Comparison of ENCODE assay signal across 32 cellular contexts in genomic region chr20:23966927-23967615, GRCh38. TPM values are rescaled to one million over a fixed set of nuclear protein-coding genes. Genes with fewer than 3 reads are reported as not detected.
"Had no signal": no experiment of that assay in that cellular context is flagged by ENCODE, and none has a peak within 500 bp of the region (broad histone marks: within the 10 kb centered on the region; RNA-seq: fewer than 3 reads in every experiment).

No MANE protein-coding gene starts in this region.

- H3K27me3 Mint-ChIP-seq: activated naive CD8-positive, alpha-beta T cell treated with anti-CD3 and anti-CD28 coated beads, Interleukin-2, amount 50 U/mL, for 24 hours had no signal

- H3K27ac ChIP-seq: brain microvascular endothelial cell, KMS-11, Peyer's patch, SJCRH30, SK-N-MC had no signal

- H3K36me3 ChIP-seq: brain microvascular endothelial cell, Peyer's patch, SJCRH30 had no signal

- DNase-seq: activated CD4-positive, alpha-beta T cell treated with anti-CD3 and anti-CD28 coated beads, Interleukin-2, amount 10 ng/mL, durations not matched to agents 24 days and 14 days; activated CD4-positive, alpha-beta T cell treated with anti-CD3 and anti-CD28 coated beads, Interleukin-2, amount 50 U/mL, for 4 hours; activated CD8-positive, alpha-beta memory T cell treated with anti-CD3 and anti-CD28 coated beads, Interleukin-2, amount 50 U/mL, for 4 hours; activated gamma-delta T cell treated with Interleukin-2 at 50 U/mL for 16 hours; activated naive CD4-positive, alpha-beta T cell treated with anti-CD3 and anti-CD28 coated beads for 36 hours; activated naive CD8-positive, alpha-beta T cell treated with anti-CD3 and anti-CD28 coated beads, Interleukin-2, amount 50 U/mL, for 24 hours; activated T-cell treated with anti-CD3 and anti-CD28 coated beads for 4 hours; activated T-cell treated with anti-CD3 and anti-CD28 coated beads, Interleukin-2, amount 50 U/mL, for 4 hours; anterior cingulate cortex; brain microvascular endothelial cell; cerebellar nuclear complex; MM.1S; MV-4-11; NCI-H1092; NCI-H1436 treated with DMSO at 0.1 percent for 48 hours; NCI-H1694 treated with DMSO at 0.1 percent for 48 hours; NCI-H2029; NCI-H510A; NCI-H748 treated with DMSO at 0.1 percent for 48 hours; NK-92 treated with Interleukin-12 subunit alpha and Interleukin-12 subunit beta, amount 100 ng/mL, for 24 hours; PC-3; Peyer's patch; RPMI8226; SJCRH30; T1000 had no signal

- H3K4me1 ChIP-seq: Peyer's patch, SJCRH30 had no signal

- H3K27me3 ChIP-seq: brain microvascular endothelial cell, Peyer's patch, SJCRH30 had no signal

- H3K27ac Mint-ChIP-seq: activated CD4-positive, alpha-beta T cell treated with anti-CD3 and anti-CD28 coated beads, Interleukin-2, amount 10 ng/mL, durations not matched to agents 24 days and 14 days; activated naive CD4-positive, alpha-beta T cell treated with anti-CD3 and anti-CD28 coated beads for 36 hours; activated naive CD8-positive, alpha-beta T cell treated with anti-CD3 and anti-CD28 coated beads, Interleukin-2, amount 50 U/mL, for 24 hours; activated T-helper 1 cell treated with anti-CD3 and anti-CD28 coated beads, Interleukin-12 subunit alpha, Interleukin-12 subunit beta, Interleukin-2, Interleukin-4 antibody, amounts not matched to agents 30 ng/mL and 10 ng/mL and 1 ng/mL, durations not matched to agents 14 hours and 24 hours and 36 hours had no signal

- ATAC-seq: activated naive CD4-positive, alpha-beta T cell treated with anti-CD3 and anti-CD28 coated beads, Interleukin-2, amount 50 U/mL, for 72 hours; activated naive CD8-positive, alpha-beta T cell treated with anti-CD3 and anti-CD28 coated beads, Interleukin-2, amount 50 U/mL, for 24 hours; activated T-cell treated with anti-CD3 and anti-CD28 coated beads, Interleukin-2, amount 50 U/mL, for 4 hours; PC-3 had no signal

- H3K4me3 ChIP-seq: Peyer's patch, SJCRH30, SK-N-MC had no signal

- H3K9me3 ChIP-seq: Peyer's patch, SJCRH30 had no signal

- H3K4me1 Mint-ChIP-seq: activated CD4-positive, alpha-beta T cell treated with anti-CD3 and anti-CD28 coated beads, Interleukin-2, amount 10 ng/mL, durations not matched to agents 24 days and 14 days; activated naive CD8-positive, alpha-beta T cell treated with anti-CD3 and anti-CD28 coated beads, Interleukin-2, amount 50 U/mL, for 24 hours had no signal

- H3K4me3 Mint-ChIP-seq: activated CD4-positive, alpha-beta T cell treated with anti-CD3 and anti-CD28 coated beads, Interleukin-2, amount 10 ng/mL, durations not matched to agents 24 days and 14 days; activated naive CD4-positive, alpha-beta T cell treated with anti-CD3 and anti-CD28 coated beads for 36 hours; activated naive CD8-positive, alpha-beta T cell treated with anti-CD3 and anti-CD28 coated beads, Interleukin-2, amount 50 U/mL, for 24 hours; activated T-cell treated with anti-CD3 and anti-CD28 coated beads, Interleukin-2, amount 50 U/mL, for 4 hours; activated T-helper 1 cell treated with anti-CD3 and anti-CD28 coated beads, Interleukin-12 subunit alpha, Interleukin-12 subunit beta, Interleukin-2, Interleukin-4 antibody, amounts not matched to agents 30 ng/mL and 10 ng/mL and 1 ng/mL, durations not matched to agents 14 hours and 24 hours and 36 hours had no signal

RNA-seq across cellular contexts. Expression of gene GGTLC1, which starts 21.5 kb away (rescaled TPM):
- total RNA-seq: activated CD4-positive, alpha-beta T cell treated with anti-CD3 and anti-CD28 coated beads, Interleukin-2, amount 10 ng/mL, durations not matched to agents 24 days and 14 days; activated naive CD4-positive, alpha-beta T cell treated with anti-CD3 and anti-CD28 coated beads for 36 hours; activated naive CD4-positive, alpha-beta T cell treated with anti-CD3 and anti-CD28 coated beads, Interleukin-2, amount 50 U/mL, for 72 hours; activated T-cell treated with anti-CD3 and anti-CD28 coated beads, Interleukin-2, amount 50 U/mL, for 4 hours; activated T-helper 1 cell treated with anti-CD3 and anti-CD28 coated beads, Interleukin-12 subunit alpha, Interleukin-12 subunit beta, Interleukin-2, Interleukin-4 antibody, amounts not matched to agents 30 ng/mL and 10 ng/mL and 1 ng/mL, durations not matched to agents 14 hours and 24 hours and 36 hours; LHCN-M2; PC-3; Peyer's patch; SJCRH30; T-helper 1 cell treated with Interleukin-12 subunit alpha and Interleukin-12 subunit beta and Interleukin-4 antibody, amounts not matched to agents 30 ng/mL and 1 ng/mL, for 36 hours; T-helper 2 cell treated with Interferon-gamma antibody and Interleukin-4, amounts not matched to agents 100 ng/mL and 5 ng/mL, for 36 hours had no signal
